In genomic region chr16:2046125-2046888, GRCh38 we compare ENCODE assay signal across 3 cellular contexts.
TF ChIP-seq lines count a peak whose summit lies in the region.

No MANE protein-coding gene starts in this region.

TF ChIP-seq in IMR-90, 13 proteins besides CTCF, POLR2A, EP300 and RAD21:
- TF ChIP-seq ELK1 (IDR thresholded peaks at IDR 0.05; ENCODE audit: borderline replicate concordance, low read depth, low read length) = no peak
- TF ChIP-seq USF2 (IDR thresholded peaks at IDR 0.05; ENCODE audit: low read depth, low read length) = no peak
- no peak for TF ChIP-seq MXI1 (IDR thresholded peaks at IDR 0.05; ENCODE audit: borderline replicate concordance, low read depth, low read length)
- no peak for TF ChIP-seq MAZ (IDR thresholded peaks at IDR 0.05; ENCODE audit: borderline replicate concordance, low read depth, low read length)
- TF ChIP-seq SMC3 (IDR thresholded peaks at IDR 0.05; ENCODE audit: low read depth, low read length) = no peak
- no peak for TF ChIP-seq MAFK (IDR thresholded peaks at IDR 0.05; ENCODE audit: low read depth, low read length)
- no peak for TF ChIP-seq RCOR1 (IDR thresholded peaks at IDR 0.05; ENCODE audit: insufficient replicate concordance, low read length)
- TF ChIP-seq NFE2L2 (IDR thresholded peaks at IDR 0.05; ENCODE audit: low read depth, low read length) = no peak
- no peak for TF ChIP-seq CEBPB (IDR thresholded peaks at IDR 0.05; ENCODE audit: low read depth, low read length)

TF ChIP-seq in K562, 482 proteins besides CTCF, POLR2A, EP300 and RAD21:
- TF ChIP-seq KLF13 (tag; IDR thresholded peaks at IDR 0.05; ENCODE audit: borderline replicate concordance, low read depth) (no peak), HNRNPK (IDR thresholded peaks at IDR 0.05; ENCODE audit: low read depth, low read length, poor library complexity, severe bottlenecking) (no peak), ZZZ3 (IDR thresholded peaks at IDR 0.05) (no peak), ZNF586 (CRISPR knock-in tag; conservative IDR thresholded peaks at IDR 0.05) (no peak), RFX7 (CRISPR knock-in tag; IDR thresholded peaks at IDR 0.05) (no peak), HMBOX1 (IDR thresholded peaks at IDR 0.05) (no peak), KLF16 (IDR thresholded peaks at IDR 0.05) (no peak), PPARD (CRISPR knock-in tag; IDR thresholded peaks at IDR 0.05) (no peak), NFATC3 (IDR thresholded peaks at IDR 0.05) (no peak), CREB3L1 (IDR thresholded peaks at IDR 0.05; ENCODE audit: borderline replicate concordance, low read depth) (no peak), ZNF146 (CRISPR knock-in tag; IDR thresholded peaks at IDR 0.05; ENCODE audit: unreplicated experiment) (no peak)

TF ChIP-seq in neural cell, 6 proteins besides CTCF, POLR2A, EP300 and RAD21:
- TF ChIP-seq TAF1 (IDR thresholded peaks at IDR 0.05; ENCODE audit: low read depth) (no peak), POLR2AphosphoS5 (IDR thresholded peaks at IDR 0.05) (no peak), SMC3 (conservative IDR thresholded peaks at IDR 0.05; ENCODE audit: poor library complexity) (no peak), EZH2 (IDR thresholded peaks at IDR 0.05; ENCODE audit: borderline replicate concordance, insufficient read depth, low read length, poor library complexity, severe bottlenecking) (no peak), REST (IDR thresholded peaks at IDR 0.05; ENCODE audit: borderline replicate concordance) (no peak), MXI1 (conservative IDR thresholded peaks at IDR 0.05; ENCODE audit: poor library complexity, severe bottlenecking) (no peak)
